ENCODE assay signal across 7 cellular contexts in genomic region chr20:53489528-53489927, GRCh38.
"Had no signal": no experiment of that assay in that cellular context is flagged by ENCODE, and none has a peak within 500 bp of the region (broad histone marks: within the 10 kb centered on the region; RNA-seq: fewer than 3 reads in every experiment).

No MANE protein-coding gene starts in this region.

- H3K27ac ChIP-seq: HL-60 had no signal

- H3K27ac Mint-ChIP-seq: GM23338, HFFc6, IgD-negative memory B cell had no signal

- DNase-seq: H7, HFFc6 had no signal

- H3K9me3 Mint-ChIP-seq: GM23338, HFFc6, IgD-negative memory B cell had no signal

- H3K27me3 Mint-ChIP-seq: IgD-negative memory B cell had no signal

- H3K4me2 ChIP-seq: GM23338 had no signal

- H3K9me3 ChIP-seq: HAP-1 had no signal

- ATAC-seq: GM23338, HCT116 had no signal

- H3K4me3 ChIP-seq: GM23338, HAP-1 had no signal

- H3K4me3 Mint-ChIP-seq: GM23338, IgD-negative memory B cell had no signal

- H3K36me3 ChIP-seq: HAP-1 had no signal

- H2AFZ ChIP-seq: GM23338 had no signal
